Comparison of ENCODE assay signal across 22 cellular contexts in the genomic region with DNA sequence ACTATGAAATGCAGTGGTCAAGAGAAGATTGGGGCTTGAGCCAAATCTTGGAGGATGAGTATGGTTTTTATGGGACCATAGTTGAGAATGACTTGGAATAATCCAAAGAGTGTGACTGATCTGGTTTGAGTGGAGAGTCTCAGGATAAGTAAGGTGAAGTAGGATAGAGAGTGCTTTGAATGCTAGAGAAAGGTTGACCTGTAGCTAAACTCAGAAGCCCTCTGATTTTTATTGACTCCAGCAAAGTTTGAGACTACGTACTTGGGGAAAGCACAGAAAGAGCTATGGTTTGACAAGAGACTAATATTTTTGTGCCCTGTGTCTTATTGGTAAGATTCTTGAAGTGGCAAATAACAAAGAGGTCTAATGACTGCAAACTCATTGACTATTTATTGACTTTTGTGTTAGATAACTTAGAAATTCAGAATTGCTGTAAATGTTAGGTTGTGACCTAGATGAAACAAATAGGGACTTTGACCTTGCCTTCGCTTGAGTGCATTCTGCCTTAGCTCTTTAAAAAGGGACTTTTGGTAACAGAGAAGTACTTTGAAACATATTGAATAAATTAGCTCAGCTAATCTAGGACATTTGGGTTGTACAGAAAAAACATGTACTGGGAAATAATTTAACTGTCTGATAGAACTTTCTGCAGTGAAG.
"Had no signal": no experiment of that assay in that cellular context is flagged by ENCODE, and none has a peak within 500 bp of the region (broad histone marks: within the 10 kb centered on the region; RNA-seq: fewer than 3 reads in every experiment).

No MANE protein-coding gene starts in this region.

- H3K4me1 ChIP-seq: esophagus muscularis mucosa, left lung, prostate gland, upper lobe of right lung had no signal

- H3K27ac ChIP-seq: adrenal gland, esophagus muscularis mucosa, left lung, prostate gland, stomach, thoracic aorta, upper lobe of right lung had no signal

- H3K36me3 ChIP-seq: prostate gland had no signal

- H3K4me3 ChIP-seq: adrenal gland, esophagus muscularis mucosa, left lung, prostate gland, stomach, thoracic aorta, upper lobe of right lung had no signal

- ATAC-seq: activated CD8-positive, alpha-beta T cell treated with anti-CD3 and anti-CD28 coated beads, Interleukin-2, amount 10 ng/mL, durations not matched to agents 7 days and 5 days; left lung; right cardiac atrium; stimulated activated effector memory CD8-positive, alpha-beta T cell treated with anti-CD3 and anti-CD28 coated beads, Interleukin-12 subunit alpha, Interleukin-12 subunit beta, amount 100 ng/mL, for 72 hours; upper lobe of right lung had no signal

- H3K9me3 ChIP-seq: adrenal gland, esophagus muscularis mucosa, left lung, prostate gland, stomach, thoracic aorta, upper lobe of right lung had no signal

- DNase-seq: activated CD4-positive, alpha-beta T cell treated with anti-CD3 and anti-CD28 coated beads, Interleukin-2, amount 10 ng/mL, durations not matched to agents 7 days and 5 days; activated CD8-positive, alpha-beta memory T cell treated with anti-CD3 and anti-CD28 coated beads, Interleukin-2, amount 50 U/mL, for 48 hours; activated CD8-positive, alpha-beta T cell treated with anti-CD3 and anti-CD28 coated beads, Interleukin-2, amount 10 ng/mL, durations not matched to agents 7 days and 5 days; activated effector memory CD4-positive, alpha-beta T cell treated with anti-CD3 and anti-CD28 coated beads, Interleukin-2, amount 50 U/mL, for 16 hours; activated T-cell treated with anti-CD3 and anti-CD28 coated beads, Interleukin-2, amount 50 U/mL, for 48 hours; adrenal gland; effector CD8-positive, alpha-beta T cell; left lung; mammary epithelial cell; occipital lobe; right cardiac atrium; stimulated activated CD4-positive, alpha-beta T cell treated with anti-CD3 and anti-CD28 coated beads, Interleukin-4, amount 100 ng/mL, for 24 hours; stomach; T1000; upper lobe of right lung had no signal

- H3K27me3 ChIP-seq: adrenal gland, esophagus muscularis mucosa, left lung, stomach, upper lobe of right lung had no signal

- FAIRE-seq: astrocyte, bronchial epithelial cell, endothelial cell of umbilical vein had no signal
